In the genomic region with DNA sequence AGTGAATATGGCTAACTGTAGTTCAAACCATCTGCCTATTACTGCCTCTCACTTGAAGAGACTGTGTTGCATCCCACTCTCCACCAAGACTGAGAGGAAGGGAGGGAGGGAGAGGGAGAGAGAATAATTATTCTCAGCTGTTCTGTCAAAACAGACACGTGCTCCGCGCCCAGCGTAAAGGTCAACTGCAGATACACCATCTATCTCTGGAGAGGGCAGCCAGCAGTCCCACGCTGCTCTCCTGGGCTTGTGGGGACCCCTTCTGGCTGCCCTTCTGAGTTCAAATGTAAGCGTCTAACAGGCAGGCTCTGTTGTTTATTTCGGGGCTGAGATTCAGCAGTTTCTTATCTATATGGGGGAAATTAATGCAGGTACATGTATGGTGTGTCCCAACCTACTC, we compare ENCODE assay signal across 1 cellular context.
TF ChIP-seq lines count a peak whose summit lies in the region.

No MANE protein-coding gene starts in this region.

TF ChIP-seq in HepG2, 621 proteins besides CTCF, POLR2A, EP300 and RAD21 (continued from another document):
- TF ChIP-seq, protein P1, sequence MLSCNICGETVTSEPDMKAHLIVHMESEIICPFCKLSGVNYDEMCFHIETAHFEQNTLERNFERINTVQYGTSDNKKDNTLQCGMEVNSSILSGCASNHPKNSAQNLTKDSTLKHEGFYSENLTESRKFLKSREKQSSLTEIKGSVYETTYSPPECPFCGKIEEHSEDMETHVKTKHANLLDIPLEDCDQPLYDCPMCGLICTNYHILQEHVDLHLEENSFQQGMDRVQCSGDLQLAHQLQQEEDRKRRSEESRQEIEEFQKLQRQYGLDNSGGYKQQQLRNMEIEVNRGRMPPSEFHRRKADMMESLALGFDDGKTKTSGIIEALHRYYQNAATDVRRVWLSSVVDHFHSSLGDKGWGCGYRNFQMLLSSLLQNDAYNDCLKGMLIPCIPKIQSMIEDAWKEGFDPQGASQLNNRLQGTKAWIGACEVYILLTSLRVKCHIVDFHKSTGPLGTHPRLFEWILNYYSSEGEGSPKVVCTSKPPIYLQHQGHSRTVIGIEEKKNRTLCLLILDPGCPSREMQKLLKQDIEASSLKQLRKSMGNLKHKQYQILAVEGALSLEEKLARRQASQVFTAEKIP (CRISPR knock-in tag; IDR thresholded peaks at IDR 0.05; ENCODE audit: borderline replicate concordance) = no peak
- no peak for TF ChIP-seq MIER2 (CRISPR knock-in tag; IDR thresholded peaks at IDR 0.05)
- TF ChIP-seq ARID5B (CRISPR knock-in tag; IDR thresholded peaks at IDR 0.05) = no peak
- TF ChIP-seq, protein P2, sequence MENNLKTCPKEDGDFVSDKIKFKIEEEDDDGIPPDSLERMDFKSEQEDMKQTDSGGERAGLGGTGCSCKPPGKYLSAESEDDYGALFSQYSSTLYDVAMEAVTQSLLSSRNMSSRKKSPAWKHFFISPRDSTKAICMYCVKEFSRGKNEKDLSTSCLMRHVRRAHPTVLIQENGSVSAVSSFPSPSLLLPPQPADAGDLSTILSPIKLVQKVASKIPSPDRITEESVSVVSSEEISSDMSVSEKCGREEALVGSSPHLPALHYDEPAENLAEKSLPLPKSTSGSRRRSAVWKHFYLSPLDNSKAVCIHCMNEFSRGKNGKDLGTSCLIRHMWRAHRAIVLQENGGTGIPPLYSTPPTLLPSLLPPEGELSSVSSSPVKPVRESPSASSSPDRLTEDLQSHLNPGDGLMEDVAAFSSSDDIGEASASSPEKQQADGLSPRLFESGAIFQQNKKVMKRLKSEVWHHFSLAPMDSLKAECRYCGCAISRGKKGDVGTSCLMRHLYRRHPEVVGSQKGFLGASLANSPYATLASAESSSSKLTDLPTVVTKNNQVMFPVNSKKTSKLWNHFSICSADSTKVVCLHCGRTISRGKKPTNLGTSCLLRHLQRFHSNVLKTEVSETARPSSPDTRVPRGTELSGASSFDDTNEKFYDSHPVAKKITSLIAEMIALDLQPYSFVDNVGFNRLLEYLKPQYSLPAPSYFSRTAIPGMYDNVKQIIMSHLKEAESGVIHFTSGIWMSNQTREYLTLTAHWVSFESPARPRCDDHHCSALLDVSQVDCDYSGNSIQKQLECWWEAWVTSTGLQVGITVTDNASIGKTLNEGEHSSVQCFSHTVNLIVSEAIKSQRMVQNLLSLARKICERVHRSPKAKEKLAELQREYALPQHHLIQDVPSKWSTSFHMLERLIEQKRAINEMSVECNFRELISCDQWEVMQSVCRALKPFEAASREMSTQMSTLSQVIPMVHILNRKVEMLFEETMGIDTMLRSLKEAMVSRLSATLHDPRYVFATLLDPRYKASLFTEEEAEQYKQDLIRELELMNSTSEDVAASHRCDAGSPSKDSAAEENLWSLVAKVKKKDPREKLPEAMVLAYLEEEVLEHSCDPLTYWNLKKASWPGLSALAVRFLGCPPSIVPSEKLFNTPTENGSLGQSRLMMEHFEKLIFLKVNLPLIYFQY (CRISPR knock-in tag; IDR thresholded peaks at IDR 0.05; ENCODE audit: borderline replicate concordance) = no peak
- TF ChIP-seq NFRKB (IDR thresholded peaks at IDR 0.05) = no peak
- TF ChIP-seq, protein P3, sequence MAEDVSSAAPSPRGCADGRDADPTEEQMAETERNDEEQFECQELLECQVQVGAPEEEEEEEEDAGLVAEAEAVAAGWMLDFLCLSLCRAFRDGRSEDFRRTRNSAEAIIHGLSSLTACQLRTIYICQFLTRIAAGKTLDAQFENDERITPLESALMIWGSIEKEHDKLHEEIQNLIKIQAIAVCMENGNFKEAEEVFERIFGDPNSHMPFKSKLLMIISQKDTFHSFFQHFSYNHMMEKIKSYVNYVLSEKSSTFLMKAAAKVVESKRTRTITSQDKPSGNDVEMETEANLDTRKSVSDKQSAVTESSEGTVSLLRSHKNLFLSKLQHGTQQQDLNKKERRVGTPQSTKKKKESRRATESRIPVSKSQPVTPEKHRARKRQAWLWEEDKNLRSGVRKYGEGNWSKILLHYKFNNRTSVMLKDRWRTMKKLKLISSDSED (CRISPR knock-in tag; IDR thresholded peaks at IDR 0.05) = no peak
- TF ChIP-seq ZNF775 (CRISPR knock-in tag; IDR thresholded peaks at IDR 0.05; ENCODE audit: borderline replicate concordance) = no peak
- no peak for TF ChIP-seq FOSL2 (CRISPR knock-in tag; IDR thresholded peaks at IDR 0.05)
- TF ChIP-seq ARNT2 (CRISPR knock-in tag; IDR thresholded peaks at IDR 0.05; ENCODE audit: low read depth) = no peak
- peak; percentile 16; the same call in 1 of the 2 replicates for TF ChIP-seq MNT (IDR thresholded peaks at IDR 0.05)
- no peak for TF ChIP-seq TARDBP (CRISPR knock-in tag; IDR thresholded peaks at IDR 0.05)
- no peak for TF ChIP-seq CREM (IDR thresholded peaks at IDR 0.05)
- TF ChIP-seq CREM (CRISPR knock-in tag; IDR thresholded peaks at IDR 0.05) = no peak
- TF ChIP-seq TEAD2 (CRISPR knock-in tag; IDR thresholded peaks at IDR 0.05) = no peak
- no peak for TF ChIP-seq MAZ (IDR thresholded peaks at IDR 0.05; ENCODE audit: borderline replicate concordance, low read depth, low read length)
- no peak for TF ChIP-seq MAZ (CRISPR knock-in tag; IDR thresholded peaks at IDR 0.05; ENCODE audit: low read depth)
- TF ChIP-seq ZNF841 (CRISPR knock-in tag; IDR thresholded peaks at IDR 0.05; ENCODE audit: borderline replicate concordance) = no peak
- TF ChIP-seq, protein P4, sequence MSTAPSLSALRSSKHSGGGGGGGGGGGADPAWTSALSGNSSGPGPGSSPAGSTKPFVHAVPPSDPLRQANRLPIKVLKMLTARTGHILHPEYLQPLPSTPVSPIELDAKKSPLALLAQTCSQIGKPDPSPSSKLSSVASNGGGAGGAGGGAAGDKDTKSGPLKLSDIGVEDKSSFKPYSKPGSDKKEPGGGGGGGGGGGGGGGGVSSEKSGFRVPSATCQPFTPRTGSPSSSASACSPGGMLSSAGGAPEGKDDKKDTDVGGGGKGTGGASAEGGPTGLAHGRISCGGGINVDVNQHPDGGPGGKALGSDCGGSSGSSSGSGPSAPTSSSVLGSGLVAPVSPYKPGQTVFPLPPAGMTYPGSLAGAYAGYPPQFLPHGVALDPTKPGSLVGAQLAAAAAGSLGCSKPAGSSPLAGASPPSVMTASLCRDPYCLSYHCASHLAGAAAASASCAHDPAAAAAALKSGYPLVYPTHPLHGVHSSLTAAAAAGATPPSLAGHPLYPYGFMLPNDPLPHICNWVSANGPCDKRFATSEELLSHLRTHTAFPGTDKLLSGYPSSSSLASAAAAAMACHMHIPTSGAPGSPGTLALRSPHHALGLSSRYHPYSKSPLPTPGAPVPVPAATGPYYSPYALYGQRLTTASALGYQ (CRISPR knock-in tag; IDR thresholded peaks at IDR 0.05) = no peak
- no peak for TF ChIP-seq NFIB (CRISPR knock-in tag; IDR thresholded peaks at IDR 0.05; ENCODE audit: borderline replicate concordance)
- TF ChIP-seq MLLT10 (CRISPR knock-in tag; IDR thresholded peaks at IDR 0.05) = no peak
- TF ChIP-seq ZKSCAN8 (CRISPR knock-in tag; IDR thresholded peaks at IDR 0.05; ENCODE audit: borderline replicate concordance) = no peak
- TF ChIP-seq PTBP1 (IDR thresholded peaks at IDR 0.05; ENCODE audit: low read depth, low read length, poor library complexity, severe bottlenecking) = no peak
- TF ChIP-seq RXRB (CRISPR knock-in tag; IDR thresholded peaks at IDR 0.05; ENCODE audit: borderline replicate concordance) = no peak
- TF ChIP-seq, protein P5, sequence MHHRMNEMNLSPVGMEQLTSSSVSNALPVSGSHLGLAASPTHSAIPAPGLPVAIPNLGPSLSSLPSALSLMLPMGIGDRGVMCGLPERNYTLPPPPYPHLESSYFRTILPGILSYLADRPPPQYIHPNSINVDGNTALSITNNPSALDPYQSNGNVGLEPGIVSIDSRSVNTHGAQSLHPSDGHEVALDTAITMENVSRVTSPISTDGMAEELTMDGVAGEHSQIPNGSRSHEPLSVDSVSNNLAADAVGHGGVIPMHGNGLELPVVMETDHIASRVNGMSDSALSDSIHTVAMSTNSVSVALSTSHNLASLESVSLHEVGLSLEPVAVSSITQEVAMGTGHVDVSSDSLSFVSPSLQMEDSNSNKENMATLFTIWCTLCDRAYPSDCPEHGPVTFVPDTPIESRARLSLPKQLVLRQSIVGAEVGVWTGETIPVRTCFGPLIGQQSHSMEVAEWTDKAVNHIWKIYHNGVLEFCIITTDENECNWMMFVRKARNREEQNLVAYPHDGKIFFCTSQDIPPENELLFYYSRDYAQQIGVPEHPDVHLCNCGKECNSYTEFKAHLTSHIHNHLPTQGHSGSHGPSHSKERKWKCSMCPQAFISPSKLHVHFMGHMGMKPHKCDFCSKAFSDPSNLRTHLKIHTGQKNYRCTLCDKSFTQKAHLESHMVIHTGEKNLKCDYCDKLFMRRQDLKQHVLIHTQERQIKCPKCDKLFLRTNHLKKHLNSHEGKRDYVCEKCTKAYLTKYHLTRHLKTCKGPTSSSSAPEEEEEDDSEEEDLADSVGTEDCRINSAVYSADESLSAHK (CRISPR knock-in tag; IDR thresholded peaks at IDR 0.05; ENCODE audit: borderline replicate concordance) = no peak
- TF ChIP-seq RNF2 (conservative IDR thresholded peaks at IDR 0.05; ENCODE audit: low read depth) = no peak
- no peak for TF ChIP-seq SP2 (CRISPR knock-in tag; IDR thresholded peaks at IDR 0.05)
- TF ChIP-seq KAT8 (CRISPR knock-in tag; IDR thresholded peaks at IDR 0.05) = no peak
- peak; percentile 34; the same call in 1 of the 2 replicates for TF ChIP-seq BHLHE40 (IDR thresholded peaks at IDR 0.05; ENCODE audit: low read length)
